ENCODE assay signal across 1 cellular context in the genomic region with DNA sequence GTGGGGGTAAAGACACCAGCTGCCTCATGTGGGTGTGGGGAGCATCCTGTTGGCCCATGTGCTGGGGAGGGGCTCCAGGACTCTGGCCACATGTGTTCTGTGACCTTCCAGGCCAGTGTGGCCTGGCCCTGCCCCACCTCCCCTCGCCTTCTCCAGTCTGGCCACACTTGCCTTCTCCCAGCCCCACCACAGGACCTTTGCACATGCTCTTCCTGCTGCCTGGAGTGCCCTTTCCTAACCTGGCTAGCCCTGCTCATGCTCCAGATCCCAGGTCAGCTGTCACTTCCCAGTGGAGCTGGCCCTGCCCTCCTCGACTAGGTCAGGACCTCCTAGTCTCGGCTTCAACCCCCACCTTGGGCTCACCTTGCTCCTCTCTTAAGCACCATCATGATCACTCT.
TF ChIP-seq lines count a peak whose summit lies in the region.

No MANE protein-coding gene starts in this region.

TF ChIP-seq in HEK293, 187 proteins besides CTCF, POLR2A, EP300 and RAD21 (continued from another document):
- TF ChIP-seq, protein P1, sequence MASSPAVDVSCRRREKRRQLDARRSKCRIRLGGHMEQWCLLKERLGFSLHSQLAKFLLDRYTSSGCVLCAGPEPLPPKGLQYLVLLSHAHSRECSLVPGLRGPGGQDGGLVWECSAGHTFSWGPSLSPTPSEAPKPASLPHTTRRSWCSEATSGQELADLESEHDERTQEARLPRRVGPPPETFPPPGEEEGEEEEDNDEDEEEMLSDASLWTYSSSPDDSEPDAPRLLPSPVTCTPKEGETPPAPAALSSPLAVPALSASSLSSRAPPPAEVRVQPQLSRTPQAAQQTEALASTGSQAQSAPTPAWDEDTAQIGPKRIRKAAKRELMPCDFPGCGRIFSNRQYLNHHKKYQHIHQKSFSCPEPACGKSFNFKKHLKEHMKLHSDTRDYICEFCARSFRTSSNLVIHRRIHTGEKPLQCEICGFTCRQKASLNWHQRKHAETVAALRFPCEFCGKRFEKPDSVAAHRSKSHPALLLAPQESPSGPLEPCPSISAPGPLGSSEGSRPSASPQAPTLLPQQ (tag by site-specific recombination; IDR thresholded peaks at IDR 0.05): no peak
- TF ChIP-seq KLF7 (tag by site-specific recombination; IDR thresholded peaks at IDR 0.05; ENCODE audit: borderline replicate concordance): no peak
TF ChIP-seq in HEK293: peak in this region for 3.
